Comparison of ENCODE assay signal across 13 cellular contexts in the genomic region with DNA sequence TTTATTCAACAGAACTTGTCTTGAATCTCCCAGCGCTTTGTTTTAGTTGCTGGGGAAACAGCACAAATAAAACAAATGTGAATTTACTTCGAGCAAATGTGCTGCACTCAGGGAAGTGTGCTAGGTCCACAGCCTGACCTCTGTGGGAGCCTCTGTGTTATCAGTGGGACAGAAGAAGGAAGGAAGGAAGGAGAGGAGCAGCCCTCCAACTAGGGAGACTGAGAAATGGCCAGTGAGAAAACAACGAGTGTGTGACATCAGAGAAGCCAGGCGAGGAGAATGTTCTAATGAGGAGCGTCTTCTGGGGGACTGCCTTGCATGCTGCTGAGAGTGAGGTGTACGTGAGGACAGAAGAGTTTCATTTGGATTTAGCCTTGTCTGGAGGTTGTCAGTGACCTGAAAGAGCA. TPM values are rescaled to one million over a fixed set of nuclear protein-coding genes. Genes with fewer than 3 reads are reported as not detected.
DNase-seq lines count a peak whose midpoint lies in the region; ATAC-seq, FAIRE-seq and TF ChIP-seq lines count a peak whose summit lies in the region.
"Had no signal": no experiment of that assay in that cellular context is flagged by ENCODE, and none has a peak within 500 bp of the region (broad histone marks: within the 10 kb centered on the region; RNA-seq: fewer than 3 reads in every experiment).

No MANE protein-coding gene starts in this region.

- H3K27me3 ChIP-seq in Caco-2 (replicated peaks; ENCODE audit: control insufficient read depth, insufficient read depth, low read length) (no peaks in the 10 kb centered on the region), gastroesophageal sphincter (no peaks in the 10 kb centered on the region), osteoblast (ENCODE audit: insufficient read depth, low read length) (no peaks in the 10 kb centered on the region)

- no peaks in the 10 kb centered on the region; the same call in none of the 2 replicates for H3K4me1 ChIP-seq in Caco-2
- H3K4me1 ChIP-seq in gastroesophageal sphincter, result peaks cover 36 to 98% (median 39%) of the 10 kb centered on the region in 3 donors
- H3K4me1 ChIP-seq in osteoblast (ENCODE audit: insufficient read depth, low read length), result peaks cover 25% of the 10 kb centered on the region

- H3K9me3 Mint-ChIP-seq in Caco-2 (ENCODE audit: unreplicated experiment), result no peaks in the 10 kb centered on the region

- H2AFZ ChIP-seq in osteoblast (ENCODE audit: low read length), result no peak overlapping the region

- no peak for TF ChIP-seq POLR2A in gastroesophageal sphincter (IDR thresholded peaks at IDR 0.05)

- H4K20me1 ChIP-seq in osteoblast (ENCODE audit: insufficient read depth, low read length), result peaks cover 88% of the 10 kb centered on the region

- H3K4me3 ChIP-seq in Caco-2 (ENCODE audit: low read depth, low read length) (no peak overlapping the region), gastroesophageal sphincter (no peak overlapping the region), osteoblast (ENCODE audit: insufficient read depth, low read length) (no peak overlapping the region)
- H3K4me3 ChIP-seq: skin epidermis had no signal

- POLR2A ChIA-PET in Caco-2 (lab: Charles Lee), result no interaction called here

- H3K4me2 ChIP-seq in osteoblast (ENCODE audit: insufficient read depth, low read length), result no peak overlapping the region

- H3K27ac ChIP-seq in gastroesophageal sphincter (peak overlapping the region; percentile 43 to 73 (median 54)), osteoblast (ENCODE audit: low read depth, low read length) (peak overlapping the region; percentile 13)

- H3K27me3 Mint-ChIP-seq in Caco-2 (ENCODE audit: insufficient read depth, unreplicated experiment), result no peaks in the 10 kb centered on the region

- intact Hi-C loops in Caco-2 (cut with micrococcal nuclease; ENCODE audit: unreplicated experiment), result no loop called here

- peaks cover 25% of the 10 kb centered on the region for H3K4me1 Mint-ChIP-seq in Caco-2 (ENCODE audit: low read depth, unreplicated experiment)

- DNase-seq in Caco-2 (no peak), RPMI7951 (ENCODE audit: low read depth) (peak; percentile 8), osteoblast (ENCODE audit: insufficient read length, low spot score, missing footprints) (no peak), T-helper 9 cell (no peak), RCC 7860 (ENCODE audit: low spot score) (no peak)
- DNase-seq in central memory CD4-positive, alpha-beta T cell, result no peak
- DNase-seq: cortex of kidney; NCI-H226; stimulated activated naive CD4-positive, alpha-beta T cell had no signal

- peaks cover 26% of the 10 kb centered on the region for H3K36me3 Mint-ChIP-seq in Caco-2 (ENCODE audit: insufficient read depth, unreplicated experiment)

- H3K79me2 ChIP-seq in osteoblast (ENCODE audit: insufficient read depth, low read length), result peaks cover 97% of the 10 kb centered on the region

- TF ChIP-seq CTCF in Caco-2 (IDR thresholded peaks at IDR 0.05; ENCODE audit: insufficient read depth in 1 of 2, low read depth in 1 of 2, low read length in 1 of 2, severe bottlenecking in 1 of 2, unreplicated experiment in 1 of 2), result no peak
- no peak for TF ChIP-seq CTCF in gastroesophageal sphincter (IDR thresholded peaks at IDR 0.05)
- no peak for TF ChIP-seq CTCF in osteoblast (IDR thresholded peaks at IDR 0.05; ENCODE audit: extremely low read depth, low read depth, low read length)

- no peak for TF ChIP-seq EP300 in gastroesophageal sphincter (IDR thresholded peaks at IDR 0.05)

- 9 to 11% methylated on average over 5 to 6 of the region's 6 CpGs for WGBS in gastroesophageal sphincter (ENCODE audit: low coverage in 1 of 2), 2 donors

- BruUV-seq in Caco-2 (replicated peaks; lab: Mats Ljungman, UMichigan), result no TSS peak

- FAIRE-seq in RCC 7860 (lab: Jason Lieb, UNC), result no peak

- ATAC-seq in gastroesophageal sphincter (no peak), HG02642 (IDR thresholded peaks at IDR 0.05; ENCODE audit: poor library complexity, unreplicated experiment) (no peak)
- ATAC-seq: SK-N-SH treated with all-trans-retinoic acid at 6 μM for 48 hours had no signal

- H3K9me3 ChIP-seq in Caco-2 (no peaks in the 10 kb centered on the region), gastroesophageal sphincter (no peaks in the 10 kb centered on the region), osteoblast (ENCODE audit: low read depth, low read length) (no peaks in the 10 kb centered on the region)

- CTCF ChIA-PET in Caco-2 (lab: Charles Lee), result no interaction called here

- H3K36me3 ChIP-seq in Caco-2 (ENCODE audit: control insufficient read depth, insufficient read depth, low read length) (no peaks in the 10 kb centered on the region), gastroesophageal sphincter (no peaks in the 10 kb centered on the region), osteoblast (ENCODE audit: insufficient read depth, low read length) (no peaks in the 10 kb centered on the region)

- H3K27ac Mint-ChIP-seq in Caco-2 (ENCODE audit: unreplicated experiment), result peak overlapping the region; percentile 0

- no peak overlapping the region for H3K4me3 Mint-ChIP-seq in Caco-2 (ENCODE audit: unreplicated experiment)

RNA-seq across cellular contexts. Expression of a gene that starts 42.7 kb away (rescaled TPM):
- total RNA-seq in Caco-2 (2022) (271 and 276 TPM in 2 replicates), gastroesophageal sphincter (100 to 1,000 TPM; 128 to 164 (median 144) TPM), osteoblast (131 and 151 TPM in 2 replicates)
- 92.3 and 113 TPM in 2 replicates for total RNA-seq in RPMI7951 (2014; rRNA removed; shearing (Covaris generic))
